In genomic region chr4:2755821-2756690, GRCh38 we compare ENCODE assay signal across 8 cellular contexts. TPM values are rescaled to one million over a fixed set of nuclear protein-coding genes. Genes with fewer than 3 reads are reported as not detected.
A peak's percentile ranks its signal among the peaks of the same experiment; 100 is the strongest.
DNase-seq lines count a peak whose midpoint lies in the region; ATAC-seq, FAIRE-seq and TF ChIP-seq lines count a peak whose summit lies in the region.

A gene with protein sequence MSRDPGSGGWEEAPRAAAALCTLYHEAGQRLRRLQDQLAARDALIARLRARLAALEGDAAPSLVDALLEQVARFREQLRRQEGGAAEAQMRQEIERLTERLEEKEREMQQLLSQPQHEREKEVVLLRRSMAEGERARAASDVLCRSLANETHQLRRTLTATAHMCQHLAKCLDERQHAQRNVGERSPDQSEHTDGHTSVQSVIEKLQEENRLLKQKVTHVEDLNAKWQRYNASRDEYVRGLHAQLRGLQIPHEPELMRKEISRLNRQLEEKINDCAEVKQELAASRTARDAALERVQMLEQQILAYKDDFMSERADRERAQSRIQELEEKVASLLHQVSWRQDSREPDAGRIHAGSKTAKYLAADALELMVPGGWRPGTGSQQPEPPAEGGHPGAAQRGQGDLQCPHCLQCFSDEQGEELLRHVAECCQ (minus strand): TSS chr4:2756336. CDS start chr4:2756289, 47 bp downstream.

- peaks cover 17% of the 10 kb centered on the region for H3K4me1 ChIP-seq in CD8-positive, alpha-beta T cell (ENCODE audit: insufficient read depth, low read length)

- H3K27me3 Mint-ChIP-seq in CD8-positive, alpha-beta T cell (ENCODE audit: low read depth), result no peaks in the 10 kb centered on the region
- H3K27me3 Mint-ChIP-seq in activated T-helper 2 cell treated with anti-CD3 and anti-CD28 coated beads, Interferon-gamma antibody, Interleukin-2, Interleukin-4, amounts not matched to agents 10 μg/mL and 5 μg/mL and 100 μg/mL, durations not matched to agents 14 hours and 24 hours and 36 hours (ENCODE audit: low read depth), result no peaks in the 10 kb centered on the region
- peaks cover 10% of the 10 kb centered on the region for H3K27me3 Mint-ChIP-seq in nephron (ENCODE audit: low read depth)
- H3K27me3 Mint-ChIP-seq in stimulated activated naive CD8-positive, alpha-beta T cell treated with anti-CD3 and anti-CD28 coated beads, Interleukin-15, Interleukin-2, amounts not matched to agents 100 ng/mL and 50 ng/mL, for 24 hours, result no peaks in the 10 kb centered on the region

- no peaks in the 10 kb centered on the region for H3K9me3 ChIP-seq in CD8-positive, alpha-beta T cell (ENCODE audit: low read length)

- peak within 1 kb of the TSS; percentile 67 for H3K27ac Mint-ChIP-seq in CD8-positive, alpha-beta T cell
- H3K27ac Mint-ChIP-seq in activated T-helper 2 cell treated with anti-CD3 and anti-CD28 coated beads, Interferon-gamma antibody, Interleukin-2, Interleukin-4, amounts not matched to agents 10 μg/mL and 5 μg/mL and 100 μg/mL, durations not matched to agents 14 hours and 24 hours and 36 hours, result peak within 1 kb of the TSS; percentile 70
- H3K27ac Mint-ChIP-seq in nephron, result peak within 1 kb of the TSS; percentile 54 to 79 (median 61)
- peak within 1 kb of the TSS; percentile 91 for H3K27ac Mint-ChIP-seq in stimulated activated naive CD8-positive, alpha-beta T cell treated with anti-CD3 and anti-CD28 coated beads, Interleukin-15, Interleukin-2, amounts not matched to agents 100 ng/mL and 50 ng/mL, for 24 hours

- peaks cover 37% of the 10 kb centered on the region for H3K4me1 Mint-ChIP-seq in CD8-positive, alpha-beta T cell (ENCODE audit: low read depth)
- H3K4me1 Mint-ChIP-seq in activated T-helper 2 cell treated with anti-CD3 and anti-CD28 coated beads, Interferon-gamma antibody, Interleukin-2, Interleukin-4, amounts not matched to agents 10 μg/mL and 5 μg/mL and 100 μg/mL, durations not matched to agents 14 hours and 24 hours and 36 hours (ENCODE audit: low read depth), result peaks cover 19% of the 10 kb centered on the region
- peaks cover 15% of the 10 kb centered on the region for H3K4me1 Mint-ChIP-seq in nephron
- H3K4me1 Mint-ChIP-seq in stimulated activated naive CD8-positive, alpha-beta T cell treated with anti-CD3 and anti-CD28 coated beads, Interleukin-15, Interleukin-2, amounts not matched to agents 100 ng/mL and 50 ng/mL, for 24 hours (ENCODE audit: low read depth), result peaks cover 31% of the 10 kb centered on the region

- CTCF ChIA-PET in CD8-positive, alpha-beta T cell (lab: Charles Lee), result no interaction called here

- FAIRE-seq in RCC 7860 (lab: Jason Lieb, UNC), result no peak

- intact Hi-C loops in CD8-positive, alpha-beta T cell (cut with DNase I, micrococcal nuclease), result loop anchor here (1.0 to 10.0 kb wide), 8 partner anchors 87 to 511 kb away; partner anchors contain the start of genes ADD1 (in 2 of the 2), GRK4 (in 2 of the 2), HTT (in 2 of the 2) and HTT-AS (in 2 of the 2)
- intact Hi-C loops in activated T-helper 2 cell treated with anti-CD3 and anti-CD28 coated beads, Interferon-gamma antibody, Interleukin-2, Interleukin-4, amounts not matched to agents 10 μg/mL and 5 μg/mL and 100 μg/mL, durations not matched to agents 14 hours and 24 hours and 36 hours (cut with micrococcal nuclease), result loop anchor here (1.0 to 2.0 kb wide), 2 partner anchors 10 to 87 kb away; partner anchors contain the start of gene ADD1

- peak within 1 kb of the TSS; percentile 76 for H3K4me3 Mint-ChIP-seq in CD8-positive, alpha-beta T cell
- peak within 1 kb of the TSS; percentile 88 for H3K4me3 Mint-ChIP-seq in activated T-helper 2 cell treated with anti-CD3 and anti-CD28 coated beads, Interferon-gamma antibody, Interleukin-2, Interleukin-4, amounts not matched to agents 10 μg/mL and 5 μg/mL and 100 μg/mL, durations not matched to agents 14 hours and 24 hours and 36 hours (ENCODE audit: low read depth)
- peak within 1 kb of the TSS; percentile 85 to 89 (median 89) for H3K4me3 Mint-ChIP-seq in nephron
- peak within 1 kb of the TSS; percentile 91 for H3K4me3 Mint-ChIP-seq in stimulated activated naive CD8-positive, alpha-beta T cell treated with anti-CD3 and anti-CD28 coated beads, Interleukin-15, Interleukin-2, amounts not matched to agents 100 ng/mL and 50 ng/mL, for 24 hours

- no peaks in the 10 kb centered on the region for H3K27me3 ChIP-seq in CD8-positive, alpha-beta T cell (ENCODE audit: insufficient read depth, low read length)

- H3K9me3 Mint-ChIP-seq in CD8-positive, alpha-beta T cell, result no peaks in the 10 kb centered on the region
- no peaks in the 10 kb centered on the region for H3K9me3 Mint-ChIP-seq in activated T-helper 2 cell treated with anti-CD3 and anti-CD28 coated beads, Interferon-gamma antibody, Interleukin-2, Interleukin-4, amounts not matched to agents 10 μg/mL and 5 μg/mL and 100 μg/mL, durations not matched to agents 14 hours and 24 hours and 36 hours
- H3K9me3 Mint-ChIP-seq in nephron, result no peaks in the 10 kb centered on the region
- no peaks in the 10 kb centered on the region for H3K9me3 Mint-ChIP-seq in stimulated activated naive CD8-positive, alpha-beta T cell treated with anti-CD3 and anti-CD28 coated beads, Interleukin-15, Interleukin-2, amounts not matched to agents 100 ng/mL and 50 ng/mL, for 24 hours

- TF ChIP-seq CTCF in CD8-positive, alpha-beta T cell (IDR thresholded peaks at IDR 0.05), result peak; percentile 22
- TF ChIP-seq CTCF in fibroblast of pulmonary artery (IDR thresholded peaks at IDR 0.05; ENCODE audit: low read length, missing control alignments) (peak; percentile 17), nephron (IDR thresholded peaks at IDR 0.05; ENCODE audit: unreplicated experiment in 3 of 3) (peak; percentile 30 to 51 (median 38))

- peak within 1 kb of the TSS; percentile 63 for H3K27ac ChIP-seq in CD8-positive, alpha-beta T cell (ENCODE audit: low read depth, low read length)

- DNase-seq in CD8-positive, alpha-beta T cell, result peak; percentile 55 to 87 (median 74)
- peak; percentile 67 for DNase-seq in HT1080 (ENCODE audit: low read depth)
- peak; percentile 47 for DNase-seq in RCC 7860 (ENCODE audit: low spot score)
- peak; percentile 79 for DNase-seq in activated T-helper 2 cell treated with anti-CD3 and anti-CD28 coated beads, Interferon-gamma antibody, Interleukin-2, Interleukin-4, amounts not matched to agents 10 μg/mL and 5 μg/mL and 100 μg/mL, durations not matched to agents 14 hours and 24 hours and 36 hours (ENCODE audit: low spot score)
- DNase-seq in fibroblast of pulmonary artery (ENCODE audit: low read depth), result peak; percentile 76

- peak within 1 kb of the TSS; percentile 57 for H3K4me3 ChIP-seq in CD8-positive, alpha-beta T cell (ENCODE audit: low read depth, low read length)
- peak within 1 kb of the TSS; percentile 80 for H3K4me3 ChIP-seq in fibroblast of pulmonary artery (replicated peaks; ENCODE audit: low read depth, low read length)

- POLR2A ChIA-PET in CD8-positive, alpha-beta T cell (lab: Charles Lee), result interaction anchor here (0.7 to 1.6 kb wide), 5 partner anchors 9 to 441 kb away, joined by 3 to 5 read pairs (median 3); no protein-coding TSS in a partner anchor

- no peaks in the 10 kb centered on the region for H3K36me3 ChIP-seq in CD8-positive, alpha-beta T cell (ENCODE audit: insufficient read depth, low read length)

- peak; percentile 83 for ATAC-seq in CD8-positive, alpha-beta T cell
- ATAC-seq in GM19397 (IDR thresholded peaks at IDR 0.05; ENCODE audit: unreplicated experiment), result peak; percentile 70

- peaks cover 14% of the 10 kb centered on the region for H3K36me3 Mint-ChIP-seq in CD8-positive, alpha-beta T cell
- H3K36me3 Mint-ChIP-seq in activated T-helper 2 cell treated with anti-CD3 and anti-CD28 coated beads, Interferon-gamma antibody, Interleukin-2, Interleukin-4, amounts not matched to agents 10 μg/mL and 5 μg/mL and 100 μg/mL, durations not matched to agents 14 hours and 24 hours and 36 hours (ENCODE audit: low read depth), result peaks cover 16% of the 10 kb centered on the region
- no peaks in the 10 kb centered on the region for H3K36me3 Mint-ChIP-seq in nephron (ENCODE audit: low read depth)
- H3K36me3 Mint-ChIP-seq in stimulated activated naive CD8-positive, alpha-beta T cell treated with anti-CD3 and anti-CD28 coated beads, Interleukin-15, Interleukin-2, amounts not matched to agents 100 ng/mL and 50 ng/mL, for 24 hours (ENCODE audit: low read depth), result peaks cover 18% of the 10 kb centered on the region

RNA-seq across cellular contexts. Expression of the gene that starts here (rescaled TPM):
- total RNA-seq in CD8-positive, alpha-beta T cell, result 10 to 100 TPM; 50.9 to 56.5 TPM
- 62.4 and 72.5 TPM in 2 replicates for total RNA-seq in HT1080 (2014; rRNA removed; shearing (Covaris generic))
- 54.2 and 54.8 TPM in 2 replicates for polyA plus RNA-seq in HT1080 (2015; cell fraction: cytosol; rRNA removed)
- 52.2 and 56.0 TPM in 2 replicates for polyA plus RNA-seq in HT1080 (2015; cell fraction: nucleus; rRNA removed)
- 69.2 and 72.1 TPM in 2 replicates for total RNA-seq in activated T-helper 2 cell treated with anti-CD3 and anti-CD28 coated beads, Interferon-gamma antibody, Interleukin-2, Interleukin-4, amounts not matched to agents 10 μg/mL and 5 μg/mL and 100 μg/mL, durations not matched to agents 14 hours and 24 hours and 36 hours

Comparison
In these comparisons a context has a peak if more than half of its experiments do, and no peak if none do; other contexts are left out.
1. Peak in every context shown above with its lines: DNase-seq, ATAC-seq, H3K4me3 ChIP-seq and H3K27ac ChIP-seq.